ENCODE assay signal across 8 cellular contexts in genomic region chr1:155254714-155255242, GRCh38. TPM values are rescaled to one million over a fixed set of nuclear protein-coding genes. Genes with fewer than 3 reads are reported as not detected.
DNase-seq lines count a peak whose midpoint lies in the region; ATAC-seq, FAIRE-seq and TF ChIP-seq lines count a peak whose summit lies in the region.

No MANE protein-coding gene starts in this region.

- no peak overlapping the region for H2AFZ ChIP-seq in H9 (ENCODE audit: low read length)
- peak overlapping the region; percentile 54 for H2AFZ ChIP-seq in astrocyte (ENCODE audit: low read depth, low read length)
- peak overlapping the region; percentile 93 for H2AFZ ChIP-seq in keratinocyte (ENCODE audit: control insufficient read depth, low read length)

- ATAC-seq in HG03378 (IDR thresholded peaks at IDR 0.05; ENCODE audit: unreplicated experiment) = no peak

- no peak overlapping the region for H2BK15ac ChIP-seq in H9 (ENCODE audit: low read depth, low read length)

- no peaks in the 10 kb centered on the region; the same call in 1 of the 2 replicates for H3K9me3 ChIP-seq in AG04450 (ENCODE audit: control insufficient read depth, insufficient read depth, low read length)
- no peaks in the 10 kb centered on the region for H3K9me3 ChIP-seq in H9 (ENCODE audit: control insufficient read depth, low read depth, low read length)
- no peaks in the 10 kb centered on the region for H3K9me3 ChIP-seq in astrocyte (ENCODE audit: insufficient read depth, low read depth, low read length)
- H3K9me3 ChIP-seq in keratinocyte (ENCODE audit: control insufficient read depth, low read depth, low read length) = no peaks in the 10 kb centered on the region
- H3K9me3 ChIP-seq in stomach = no peaks in the 10 kb centered on the region

- H3K9me3 Mint-ChIP-seq in H9 = no peaks in the 10 kb centered on the region
- no peaks in the 10 kb centered on the region for H3K9me3 Mint-ChIP-seq in astrocyte (ENCODE audit: unreplicated experiment)

- H2BK20ac ChIP-seq in H9 (ENCODE audit: low read depth, low read length, poor library complexity, severe bottlenecking) = no peak overlapping the region

- no peak overlapping the region for H4K5ac ChIP-seq in H9 (ENCODE audit: insufficient read length, low read depth, low read length)

- H3K14ac ChIP-seq in H9 (ENCODE audit: insufficient read depth, low read length) = no peak overlapping the region

- H3K23ac ChIP-seq in H9 (ENCODE audit: insufficient read length, low read depth, low read length) = no peak overlapping the region

- H4K8ac ChIP-seq in H9 (replicated peaks; ENCODE audit: insufficient read length, low read depth, low read length) = no peak overlapping the region

- DNase-seq in AG04450 (ENCODE audit: low read depth, low spot score) (no peak), H9 (no peak), astrocyte (ENCODE audit: low read depth) (no peak), keratinocyte (ENCODE audit: low read depth, low spot score) (no peak), stomach (no peak), NCI-H128 (lab: John Stamatoyannopoulos, UW; ENCODE audit: unreplicated experiment) (no peak), cerebellar nuclear complex (lab: John Stamatoyannopoulos, UW) (no peak)

- H3K4me3 ChIP-seq in AG04450 (ENCODE audit: low read depth, low read length) (peak overlapping the region; percentile 77), astrocyte (ENCODE audit: insufficient read depth, low read depth, low read length) (peak overlapping the region; percentile 79), keratinocyte (ENCODE audit: control insufficient read depth in 2 of 3, extremely low read depth in 1 of 3, insufficient read depth in 2 of 3, low read depth in 1 of 3, low read length in 3 of 3) (peak overlapping the region; percentile 77 to 83 (median 81)), stomach (peak overlapping the region; percentile 80 to 94 (median 90))

- H3K27ac ChIP-seq in AG04450 (ENCODE audit: low read depth, low read length) (no peak overlapping the region), H9 (ENCODE audit: insufficient read length, low read depth, low read length) (no peak overlapping the region), astrocyte (ENCODE audit: low read depth, low read length) (peak overlapping the region; percentile 83), keratinocyte (ENCODE audit: control insufficient read depth, insufficient read depth, low read length) (no peak overlapping the region), stomach (peak overlapping the region; percentile 93 to 98 (median 96))

- H3K4me3 Mint-ChIP-seq in H9 (peak overlapping the region; percentile 73 to 88), astrocyte (ENCODE audit: unreplicated experiment) (peak overlapping the region; percentile 82)

- intact Hi-C loops in stomach (cut with DNase I; ENCODE audit: low total_unique reads) = loop anchor here (10.0 kb wide), 1 partner anchor 340 kb away; no protein-coding TSS in a partner anchor

- H3K79me2 ChIP-seq in H9 (ENCODE audit: insufficient read depth, low read length) (no peaks in the 10 kb centered on the region), astrocyte (ENCODE audit: insufficient read depth, low read length) (peaks cover 17% of the 10 kb centered on the region), keratinocyte (ENCODE audit: control insufficient read depth, insufficient read depth, low read length) (peaks cover 13% of the 10 kb centered on the region)

- H2BK120ac ChIP-seq in H9 (ENCODE audit: low read depth, low read length, poor library complexity, severe bottlenecking) = no peak overlapping the region

- no peak overlapping the region for H2AK5ac ChIP-seq in H9 (ENCODE audit: insufficient read length, low read length)

- no peaks in the 10 kb centered on the region for H3K79me1 ChIP-seq in H9 (ENCODE audit: insufficient read depth, low read depth, low read length, poor library complexity, severe bottlenecking)

- no peak overlapping the region for H4K91ac ChIP-seq in H9 (ENCODE audit: insufficient read length, low read depth, low read length)

- dilution Hi-C loops in keratinocyte (cut with MboI; ENCODE audit: extremely low pct_ligation_motif_present, low sequenced_read_pairs) = no loop called here

- CTCF ChIA-PET in AG04450 (lab: Charles Lee) = interaction anchor here (1.4 to 1.5 kb wide), 2 partner anchors 8 to 22 kb away, joined by 3 to 5 read pairs; no protein-coding TSS in a partner anchor

- no peak overlapping the region for H3K56ac ChIP-seq in H9 (ENCODE audit: insufficient read length, low read depth, low read length)

- FAIRE-seq in astrocyte (lab: Jason Lieb, UNC) (no peak), keratinocyte (lab: Jason Lieb, UNC) (no peak)

- H3K36me3 ChIP-seq in astrocyte (ENCODE audit: insufficient read depth, low read length) (peaks cover 7% of the 10 kb centered on the region), keratinocyte (ENCODE audit: control insufficient read depth in 2 of 2, extremely low read depth in 1 of 2, insufficient read depth in 2 of 2, low read length in 2 of 2) (peaks cover 7 to 17% of the 10 kb centered on the region in 2 experiments), stomach (peaks cover 14 to 38% (median 32%) of the 10 kb centered on the region in 4 donors)

- no peaks in the 10 kb centered on the region for H3K9me1 ChIP-seq in keratinocyte (ENCODE audit: control insufficient read depth, extremely low read depth, insufficient read depth, low read length)

- H3T11ph ChIP-seq in H9 (ENCODE audit: low read length) = no peak overlapping the region

- no peak for TF ChIP-seq POLR2A in stomach (IDR thresholded peaks at IDR 0.05)

- POLR2A ChIA-PET in AG04450 (lab: Yijun Ruan, JAX) = interaction anchor here (0.9 to 1.0 kb wide), 2 partner anchors 27 to 30 kb away, joined by 3 read pairs; no protein-coding TSS in a partner anchor

- no peaks in the 10 kb centered on the region for H4K20me1 ChIP-seq in H9 (ENCODE audit: control insufficient read depth, insufficient read depth, insufficient read length)
- no peaks in the 10 kb centered on the region for H4K20me1 ChIP-seq in astrocyte (ENCODE audit: insufficient read depth, low read length)
- H4K20me1 ChIP-seq in keratinocyte (ENCODE audit: control insufficient read depth, extremely low read depth, insufficient read depth, low read length) = no peaks in the 10 kb centered on the region

- TF ChIP-seq CTCF in AG04450 (IDR thresholded peaks at IDR 0.05; ENCODE audit: low read depth, low read length) (no peak), H9 (conservative IDR thresholded peaks at IDR 0.05) (no peak), astrocyte (IDR thresholded peaks at IDR 0.05; ENCODE audit: insufficient read depth, low read depth, low read length) (no peak), keratinocyte (optimal IDR thresholded peaks at IDR 0.05 in 1 of 3, IDR thresholded peaks at IDR 0.05 in 1 of 3, conservative IDR thresholded peaks at IDR 0.05 in 1 of 3; ENCODE audit: extremely low read depth in 1 of 3, insufficient read depth in 2 of 3, low read length in 3 of 3) (no peak), stomach (IDR thresholded peaks at IDR 0.05) (no peak)

- no peak overlapping the region for H2BK12ac ChIP-seq in H9 (ENCODE audit: insufficient read length, low read depth, low read length)

- no peak overlapping the region for H3K4ac ChIP-seq in H9 (ENCODE audit: low read depth, low read length)

- H3K27me3 ChIP-seq in AG04450 (ENCODE audit: control insufficient read depth, insufficient read depth, low read length) = no peaks in the 10 kb centered on the region
- H3K27me3 ChIP-seq in H9 (ENCODE audit: insufficient read depth, low read length) = no peaks in the 10 kb centered on the region
- no peaks in the 10 kb centered on the region for H3K27me3 ChIP-seq in astrocyte (ENCODE audit: insufficient read depth, low read length)
- no peaks in the 10 kb centered on the region for H3K27me3 ChIP-seq in keratinocyte (ENCODE audit: control insufficient read depth, extremely low read depth, insufficient read depth, low read length)
- H3K27me3 ChIP-seq in stomach = no peaks in the 10 kb centered on the region

- peaks cover 4% of the 10 kb centered on the region; the same call in 1 of the 2 replicates for H3K4me1 ChIP-seq in H9 (ENCODE audit: insufficient read depth, low read length)
- peaks cover 28% of the 10 kb centered on the region for H3K4me1 ChIP-seq in astrocyte (ENCODE audit: insufficient read depth, low read length)
- peaks cover 19% of the 10 kb centered on the region for H3K4me1 ChIP-seq in keratinocyte (ENCODE audit: control insufficient read depth, extremely low read depth, insufficient read depth, low read length)
- peaks cover 34 to 48% (median 42%) of the 10 kb centered on the region in 4 donors for H3K4me1 ChIP-seq in stomach

- no peak overlapping the region for H2BK5ac ChIP-seq in H9 (ENCODE audit: insufficient read length, low read length)

- H3K18ac ChIP-seq in H9 (ENCODE audit: insufficient read length, low read depth, low read length) = no peak overlapping the region

- TF ChIP-seq EP300 in stomach (IDR thresholded peaks at IDR 0.05) = no peak

- peaks cover 14% of the 10 kb centered on the region for H3K23me2 ChIP-seq in H9 (ENCODE audit: insufficient read length, low read depth, low read length, poor library complexity, severe bottlenecking)

- H3K9ac ChIP-seq in H9 (ENCODE audit: extremely low read depth, insufficient read length, low read length) = no peak overlapping the region
- H3K9ac ChIP-seq in astrocyte (ENCODE audit: low read length) = peak overlapping the region; percentile 82
- peak overlapping the region; percentile 77 for H3K9ac ChIP-seq in keratinocyte (ENCODE audit: control insufficient read depth, extremely low read depth, insufficient read depth, low read length)

- H3K4me2 ChIP-seq in H9 (ENCODE audit: insufficient read depth, insufficient read length, low read length) (peak overlapping the region; percentile 67), astrocyte (ENCODE audit: low read length) (peak overlapping the region; percentile 97), keratinocyte (ENCODE audit: control insufficient read depth, extremely low read depth, insufficient read depth, low read depth, low read length) (peak overlapping the region; percentile 94)

- peaks cover 8 to 31% (median 26%) of the 10 kb centered on the region in 3 experiments; a peak in 6 of 7 replicates for H3K36me3 Mint-ChIP-seq in H9 (ENCODE audit: insufficient read depth in 1 of 3, low read depth in 3 of 3)
- H3K36me3 Mint-ChIP-seq in astrocyte (ENCODE audit: low read depth, unreplicated experiment) = peaks cover 10% of the 10 kb centered on the region

- WGBS in H9 (ENCODE audit: extremely low coverage, insufficient read length, low lambda C conversion rate) = no CpG with 5 or more reads among the region's 35 CpGs
- 1 to 4% (median 2%) methylated on average over 14 to 35 of the region's 35 CpGs for WGBS in stomach, 5 donors

- H3K4me1 Mint-ChIP-seq in H9 (peaks cover 30 to 32% of the 10 kb centered on the region in 2 experiments), astrocyte (ENCODE audit: low read depth, unreplicated experiment) (peaks cover 21% of the 10 kb centered on the region)

- H3K27me3 Mint-ChIP-seq in H9 (ENCODE audit: low read depth) (no peaks in the 10 kb centered on the region; the same call in 1 of the 2 replicates), astrocyte (ENCODE audit: low read depth, unreplicated experiment) (no peaks in the 10 kb centered on the region)

- H3K27ac Mint-ChIP-seq in H9 = peak overlapping the region in 1 of 3 experiments; percentile 68; a peak in 3 of 7 replicates
- H3K27ac Mint-ChIP-seq in astrocyte (ENCODE audit: unreplicated experiment) = no peak overlapping the region

RNA-seq across cellular contexts. Expression of gene ENTREP3, which starts 0.5 kb away (rescaled TPM):
- 10.2 and 12.3 TPM in 2 replicates for polyA plus RNA-seq in AG04450 (2011; rRNA removed)
- polyA minus RNA-seq in AG04450 (2011; rRNA and poly(A)+ RNA removed) = 7.1 and 9.2 TPM in 2 replicates
- total RNA-seq in H9 (2021) = 40.8 and 41.0 TPM in 2 replicates
- total RNA-seq in astrocyte = 51.1 and 51.7 TPM in 2 replicates
- 8.8 to 12.6 TPM (median 9.2 TPM) in 3 replicates for polyA plus RNA-seq in keratinocyte
- polyA plus RNA-seq in keratinocyte (2011; ENCODE audit: low read depth) = 5.9 TPM
- 13.5 and 25.2 TPM in 2 replicates for polyA plus RNA-seq in keratinocyte (2011; cell fraction: cytosol; rRNA removed)
- 22.5 and 30.8 TPM in 2 replicates for polyA plus RNA-seq in keratinocyte (2011; cell fraction: nucleus; rRNA removed)
- polyA plus RNA-seq in keratinocyte (2012; ENCODE audit: low replicate concordance) = 26.2 and 38.0 TPM in 2 replicates
- 7.4 to 47.3 TPM (median 8.8 TPM) in 3 replicates for polyA minus RNA-seq in keratinocyte
- polyA minus RNA-seq in keratinocyte (2011; cell fraction: cytosol; rRNA and poly(A)+ RNA removed) = 32.0 TPM
- 13.2 and 13.6 TPM in 2 replicates for polyA minus RNA-seq in keratinocyte (2011; cell fraction: nucleus; rRNA and poly(A)+ RNA removed)
- total RNA-seq in stomach = 10 to 100 TPM in 4 of 5 donors, 1 to 10 TPM in 1; 2.8 to 77.9 (median 19.6) TPM
- polyA plus RNA-seq in stomach = 10 to 100 TPM in 2 of 3 donors, 1 to 10 TPM in 1; 9.7 to 20.5 (median 11.6) TPM

RNA-seq across cellular contexts. Expression of gene SCAMP3, which starts 7.4 kb away (rescaled TPM):
- 104 and 115 TPM in 2 replicates for polyA plus RNA-seq in AG04450 (2011; rRNA removed)
- polyA minus RNA-seq in AG04450 (2011; rRNA and poly(A)+ RNA removed) = 73.6 and 94.7 TPM in 2 replicates
- total RNA-seq in H9 (2021) = 52.5 and 54.0 TPM in 2 replicates
- total RNA-seq in astrocyte = 68.9 and 70.3 TPM in 2 replicates
- polyA plus RNA-seq in keratinocyte = 72.1 to 97.0 TPM (median 91.3 TPM) in 3 replicates
- polyA plus RNA-seq in keratinocyte (2011; ENCODE audit: low read depth) = 18.7 TPM
- 70.0 and 83.7 TPM in 2 replicates for polyA plus RNA-seq in keratinocyte (2011; cell fraction: cytosol; rRNA removed)
- 104 and 111 TPM in 2 replicates for polyA plus RNA-seq in keratinocyte (2011; cell fraction: nucleus; rRNA removed)
- 59.6 and 60.0 TPM in 2 replicates for polyA plus RNA-seq in keratinocyte (2012; ENCODE audit: low replicate concordance)
- 66.3 to 139 TPM (median 80.7 TPM) in 3 replicates for polyA minus RNA-seq in keratinocyte
- polyA minus RNA-seq in keratinocyte (2011; cell fraction: cytosol; rRNA and poly(A)+ RNA removed) = 103 TPM
- polyA minus RNA-seq in keratinocyte (2011; cell fraction: nucleus; rRNA and poly(A)+ RNA removed) = 41.2 and 50.0 TPM in 2 replicates
- total RNA-seq in stomach = 10 to 100 TPM in 4 of 5 donors, 1 to 10 TPM in 1; 7.0 to 32.6 (median 24.1) TPM
- 10 to 100 TPM; 25.8 to 48.4 (median 45.4) TPM for polyA plus RNA-seq in stomach

RNA-seq across cellular contexts. Expression of gene CLK2, which starts 18.5 kb away (rescaled TPM):
- polyA plus RNA-seq in AG04450 (2011; rRNA removed) (40.5 and 42.6 TPM in 2 replicates), keratinocyte (42.1 to 45.3 TPM (median 43.1 TPM) in 3 replicates), stomach (10 to 100 TPM; 16.0 to 46.4 (median 17.0) TPM)
- polyA minus RNA-seq in AG04450 (2011; rRNA and poly(A)+ RNA removed) = 61.7 and 68.9 TPM in 2 replicates
- total RNA-seq in H9 (2021) (77.5 and 81.5 TPM in 2 replicates), astrocyte (31.7 and 36.1 TPM in 2 replicates), stomach (10 to 100 TPM; 29.7 to 77.6 (median 53.6) TPM)
- polyA plus RNA-seq in keratinocyte (2011; ENCODE audit: low read depth) = 20.3 TPM
- 14.0 and 15.8 TPM in 2 replicates for polyA plus RNA-seq in keratinocyte (2011; cell fraction: cytosol; rRNA removed)
- 141 and 160 TPM in 2 replicates for polyA plus RNA-seq in keratinocyte (2011; cell fraction: nucleus; rRNA removed)
- 23.4 and 26.4 TPM in 2 replicates for polyA plus RNA-seq in keratinocyte (2012; ENCODE audit: low replicate concordance)
- polyA minus RNA-seq in keratinocyte = 26.4 to 66.1 TPM (median 42.9 TPM) in 3 replicates
- polyA minus RNA-seq in keratinocyte (2011; cell fraction: cytosol; rRNA and poly(A)+ RNA removed) = 20.3 TPM
- 24.1 and 33.3 TPM in 2 replicates for polyA minus RNA-seq in keratinocyte (2011; cell fraction: nucleus; rRNA and poly(A)+ RNA removed)

RNA-seq across cellular contexts. Expression of gene HCN3, which starts 22.5 kb away (rescaled TPM):
- polyA plus RNA-seq in AG04450 (2011; rRNA removed) (1.5 and 1.7 TPM in 2 replicates), keratinocyte (2.9 to 4.8 TPM (median 3.0 TPM) in 3 replicates), stomach (1 to 10 TPM in 2 of 3 donors, under 1 TPM in 1; 0.46 to 3.1 (median 1.1) TPM)
- 3.0 and 5.6 TPM in 2 replicates for polyA minus RNA-seq in AG04450 (2011; rRNA and poly(A)+ RNA removed)
- total RNA-seq in H9 (2021) (4.7 and 5.4 TPM in 2 replicates), astrocyte (3.4 and 3.6 TPM in 2 replicates), stomach (10 to 100 TPM in 1 of 5 donors, 1 to 10 TPM in 4; 1.1 to 13.6 (median 2.7) TPM)
- 1.3 TPM for polyA plus RNA-seq in keratinocyte (2011; ENCODE audit: low read depth)
- polyA plus RNA-seq in keratinocyte (2011; cell fraction: cytosol; rRNA removed) = 1.4 and 1.5 TPM in 2 replicates
- polyA plus RNA-seq in keratinocyte (2011; cell fraction: nucleus; rRNA removed) = 19.9 and 21.8 TPM in 2 replicates
- 1.2 and 1.9 TPM in 2 replicates for polyA plus RNA-seq in keratinocyte (2012; ENCODE audit: low replicate concordance)
- polyA minus RNA-seq in keratinocyte = 4.9 to 6.6 TPM (median 5.9 TPM) in 3 replicates
- polyA minus RNA-seq in keratinocyte (2011; cell fraction: cytosol; rRNA and poly(A)+ RNA removed) = 1.9 TPM
- polyA minus RNA-seq in keratinocyte (2011; cell fraction: nucleus; rRNA and poly(A)+ RNA removed) = 3.4 and 5.6 TPM in 2 replicates

RNA-seq across cellular contexts. Expression of gene MTX1, which starts 46.3 kb away (rescaled TPM):
- polyA plus RNA-seq in AG04450 (2011; rRNA removed) = 44.6 and 62.3 TPM in 2 replicates
- 33.4 and 56.5 TPM in 2 replicates for polyA minus RNA-seq in AG04450 (2011; rRNA and poly(A)+ RNA removed)
- total RNA-seq in H9 (2021) = 43.6 and 45.0 TPM in 2 replicates
- total RNA-seq in astrocyte = 39.8 and 41.8 TPM in 2 replicates
- polyA plus RNA-seq in keratinocyte = 43.4 to 69.9 TPM (median 59.5 TPM) in 3 replicates
- polyA plus RNA-seq in keratinocyte (2011; ENCODE audit: low read depth) = 3.8 TPM
- 36.1 and 59.2 TPM in 2 replicates for polyA plus RNA-seq in keratinocyte (2011; cell fraction: cytosol; rRNA removed)
- 31.1 and 36.4 TPM in 2 replicates for polyA plus RNA-seq in keratinocyte (2011; cell fraction: nucleus; rRNA removed)
- polyA plus RNA-seq in keratinocyte (2012; ENCODE audit: low replicate concordance) = 36.9 and 60.2 TPM in 2 replicates
- polyA minus RNA-seq in keratinocyte = 34.7 to 71.9 TPM (median 51.0 TPM) in 3 replicates
- polyA minus RNA-seq in keratinocyte (2011; cell fraction: cytosol; rRNA and poly(A)+ RNA removed) = 60.6 TPM
- 16.4 and 18.3 TPM in 2 replicates for polyA minus RNA-seq in keratinocyte (2011; cell fraction: nucleus; rRNA and poly(A)+ RNA removed)
- total RNA-seq in stomach = 10 to 100 TPM in 4 of 5 donors, 1 to 10 TPM in 1; 1.2 to 54.9 (median 25.2) TPM
- 10 to 100 TPM; 48.3 to 71.1 (median 58.2) TPM for polyA plus RNA-seq in stomach

Comparison
In these comparisons a context has a peak if more than half of its experiments do, and no peak if none do; other contexts are left out.
1. H3K27ac ChIP-seq: peak in astrocyte (single experiment) and stomach (5 of 5); none in AG04450 (single experiment), H9 (single experiment) and keratinocyte (single experiment).
2. Peak in every context shown above with its lines, with median percentiles within 50 percentile points of each other: H3K4me3 ChIP-seq and H3K4me2 ChIP-seq.